ENCODE assay signal across 10 cellular contexts in the genomic region with DNA sequence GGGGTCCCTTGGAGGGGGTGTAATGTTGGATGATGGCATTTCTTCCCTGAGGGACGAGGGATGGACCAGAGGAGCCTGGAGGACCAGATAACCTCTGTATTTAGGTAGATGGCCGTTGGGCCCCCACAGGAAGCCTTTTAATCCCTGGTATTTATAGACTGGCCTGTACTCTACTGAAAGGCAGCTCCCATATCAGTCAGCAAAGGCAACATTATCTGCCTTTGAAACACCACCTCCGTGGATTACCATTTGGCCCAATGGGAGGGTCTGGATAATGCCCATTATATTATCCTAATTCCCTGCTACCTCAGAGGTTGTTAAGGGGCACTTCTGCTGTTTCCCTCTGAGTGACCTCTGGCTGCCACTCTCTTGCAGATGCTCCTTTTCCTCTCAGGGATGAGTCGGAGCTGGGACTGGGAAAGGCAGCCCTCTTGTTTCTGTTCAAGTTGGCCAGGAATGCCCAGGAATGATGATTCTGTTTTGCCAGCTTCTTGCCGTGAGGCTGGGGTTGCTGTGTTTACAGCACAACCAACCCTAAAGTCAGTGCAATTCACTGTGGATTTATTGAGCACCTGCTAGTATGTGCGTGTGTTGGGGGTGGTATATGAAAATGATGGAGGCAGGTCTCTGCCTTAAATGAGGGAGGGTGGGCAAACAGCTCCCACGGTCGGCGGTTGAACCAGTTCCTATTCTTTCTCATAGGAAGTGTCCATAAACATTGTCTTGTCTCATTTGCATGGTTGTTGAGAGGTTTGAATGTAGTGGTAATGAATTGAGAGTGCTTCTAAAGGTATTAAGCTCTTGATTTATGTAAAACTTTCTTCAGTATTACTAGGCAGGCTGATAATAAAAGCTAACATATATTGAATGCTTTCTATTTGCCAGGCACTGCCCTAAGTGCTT.
DNase-seq lines count a peak whose midpoint lies in the region; ATAC-seq and TF ChIP-seq lines count a peak whose summit lies in the region.
"Had no signal": no experiment of that assay in that cellular context is flagged by ENCODE, and none has a peak within 500 bp of the region (broad histone marks: within the 10 kb centered on the region; RNA-seq: fewer than 3 reads in every experiment).

No MANE protein-coding gene starts in this region.

- H3K36me3 ChIP-seq in effector memory CD4-positive, alpha-beta T cell (ENCODE audit: control insufficient read depth, insufficient read depth, low read length) = no peaks in the 10 kb centered on the region

- ATAC-seq in GM18861 (IDR thresholded peaks at IDR 0.05; ENCODE audit: unreplicated experiment) (peak; percentile 42), GM19324 (IDR thresholded peaks at IDR 0.05; ENCODE audit: low FRiP score, unreplicated experiment) (no peak), HG03571 (IDR thresholded peaks at IDR 0.05; ENCODE audit: unreplicated experiment) (no peak), HG02981 (IDR thresholded peaks at IDR 0.05; ENCODE audit: unreplicated experiment) (no peak)

- no peak for TF ChIP-seq POLR2A in erythroblast (IDR thresholded peaks at IDR 0.05; ENCODE audit: low read length)

- H3K4me3 ChIP-seq in effector memory CD4-positive, alpha-beta T cell (ENCODE audit: insufficient read depth, low read depth, low read length, poor library complexity, severe bottlenecking) = no peak overlapping the region

- no peak overlapping the region for H3K27ac ChIP-seq in effector memory CD4-positive, alpha-beta T cell (ENCODE audit: insufficient read depth, low read length, poor library complexity, severe bottlenecking)

- H3K27me3 ChIP-seq in effector memory CD4-positive, alpha-beta T cell (replicated peaks; ENCODE audit: control insufficient read depth, insufficient read depth, low read length, poor library complexity, severe bottlenecking) = no peaks in the 10 kb centered on the region

- no peaks in the 10 kb centered on the region for H3K9me3 ChIP-seq in effector memory CD4-positive, alpha-beta T cell (ENCODE audit: control insufficient read depth, low read length)

- peaks cover 37% of the 10 kb centered on the region for H3K4me1 ChIP-seq in effector memory CD4-positive, alpha-beta T cell (ENCODE audit: control insufficient read depth, insufficient read depth, low read length, poor library complexity, severe bottlenecking)

- peak; percentile 27 for DNase-seq in ELR (ENCODE audit: low read depth)
- peak; percentile 97 for DNase-seq in NCI-H524 treated with DMSO at 0.1 percent for 48 hours (lab: John Stamatoyannopoulos, UW)
- peak; percentile 21 to 59 for DNase-seq in erythroblast (lab: John Stamatoyannopoulos, UW)
- no peak for DNase-seq in effector memory CD4-positive, alpha-beta T cell
- DNase-seq: NCI-H1694; stimulated activated CD4-positive, alpha-beta T cell treated with anti-CD3 and anti-CD28 coated beads, Interleukin-4, amount 100 ng/mL, for 1 hour had no signal

Comparison
In these comparisons a context has a peak if more than half of its experiments do, and no peak if none do; other contexts are left out.
1. DNase-seq: peak in ELR (single experiment), NCI-H524 treated with DMSO at 0.1 percent for 48 hours (single experiment) and erythroblast (2 of 2); none in effector memory CD4-positive, alpha-beta T cell (0 of 3).